ENCODE assay signal across 2 cellular contexts in the genomic region with DNA sequence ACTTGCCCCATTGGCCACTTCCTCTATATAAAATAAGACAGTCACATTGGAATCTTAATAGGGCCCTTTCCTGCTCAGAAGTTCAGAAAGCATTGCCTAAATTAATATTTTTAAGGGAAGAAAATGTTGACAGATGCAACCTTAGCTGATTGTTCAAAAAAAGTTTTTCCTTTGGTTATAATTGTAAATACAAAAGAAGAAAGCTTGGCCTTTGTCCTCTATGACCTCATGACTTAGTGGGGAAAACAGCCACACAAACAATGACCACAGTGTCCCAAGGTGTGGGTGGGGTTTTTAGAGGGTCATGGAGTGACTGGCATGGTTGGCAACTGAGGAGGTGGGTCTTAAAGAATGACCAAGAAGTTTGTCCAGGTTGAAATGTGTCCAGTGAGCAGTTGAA.
TF ChIP-seq lines count a peak whose summit lies in the region.

No MANE protein-coding gene starts in this region.

TF ChIP-seq in GM23338, 12 proteins besides CTCF, POLR2A, EP300 and RAD21 (continued from another document):
- TF ChIP-seq, protein P1, sequence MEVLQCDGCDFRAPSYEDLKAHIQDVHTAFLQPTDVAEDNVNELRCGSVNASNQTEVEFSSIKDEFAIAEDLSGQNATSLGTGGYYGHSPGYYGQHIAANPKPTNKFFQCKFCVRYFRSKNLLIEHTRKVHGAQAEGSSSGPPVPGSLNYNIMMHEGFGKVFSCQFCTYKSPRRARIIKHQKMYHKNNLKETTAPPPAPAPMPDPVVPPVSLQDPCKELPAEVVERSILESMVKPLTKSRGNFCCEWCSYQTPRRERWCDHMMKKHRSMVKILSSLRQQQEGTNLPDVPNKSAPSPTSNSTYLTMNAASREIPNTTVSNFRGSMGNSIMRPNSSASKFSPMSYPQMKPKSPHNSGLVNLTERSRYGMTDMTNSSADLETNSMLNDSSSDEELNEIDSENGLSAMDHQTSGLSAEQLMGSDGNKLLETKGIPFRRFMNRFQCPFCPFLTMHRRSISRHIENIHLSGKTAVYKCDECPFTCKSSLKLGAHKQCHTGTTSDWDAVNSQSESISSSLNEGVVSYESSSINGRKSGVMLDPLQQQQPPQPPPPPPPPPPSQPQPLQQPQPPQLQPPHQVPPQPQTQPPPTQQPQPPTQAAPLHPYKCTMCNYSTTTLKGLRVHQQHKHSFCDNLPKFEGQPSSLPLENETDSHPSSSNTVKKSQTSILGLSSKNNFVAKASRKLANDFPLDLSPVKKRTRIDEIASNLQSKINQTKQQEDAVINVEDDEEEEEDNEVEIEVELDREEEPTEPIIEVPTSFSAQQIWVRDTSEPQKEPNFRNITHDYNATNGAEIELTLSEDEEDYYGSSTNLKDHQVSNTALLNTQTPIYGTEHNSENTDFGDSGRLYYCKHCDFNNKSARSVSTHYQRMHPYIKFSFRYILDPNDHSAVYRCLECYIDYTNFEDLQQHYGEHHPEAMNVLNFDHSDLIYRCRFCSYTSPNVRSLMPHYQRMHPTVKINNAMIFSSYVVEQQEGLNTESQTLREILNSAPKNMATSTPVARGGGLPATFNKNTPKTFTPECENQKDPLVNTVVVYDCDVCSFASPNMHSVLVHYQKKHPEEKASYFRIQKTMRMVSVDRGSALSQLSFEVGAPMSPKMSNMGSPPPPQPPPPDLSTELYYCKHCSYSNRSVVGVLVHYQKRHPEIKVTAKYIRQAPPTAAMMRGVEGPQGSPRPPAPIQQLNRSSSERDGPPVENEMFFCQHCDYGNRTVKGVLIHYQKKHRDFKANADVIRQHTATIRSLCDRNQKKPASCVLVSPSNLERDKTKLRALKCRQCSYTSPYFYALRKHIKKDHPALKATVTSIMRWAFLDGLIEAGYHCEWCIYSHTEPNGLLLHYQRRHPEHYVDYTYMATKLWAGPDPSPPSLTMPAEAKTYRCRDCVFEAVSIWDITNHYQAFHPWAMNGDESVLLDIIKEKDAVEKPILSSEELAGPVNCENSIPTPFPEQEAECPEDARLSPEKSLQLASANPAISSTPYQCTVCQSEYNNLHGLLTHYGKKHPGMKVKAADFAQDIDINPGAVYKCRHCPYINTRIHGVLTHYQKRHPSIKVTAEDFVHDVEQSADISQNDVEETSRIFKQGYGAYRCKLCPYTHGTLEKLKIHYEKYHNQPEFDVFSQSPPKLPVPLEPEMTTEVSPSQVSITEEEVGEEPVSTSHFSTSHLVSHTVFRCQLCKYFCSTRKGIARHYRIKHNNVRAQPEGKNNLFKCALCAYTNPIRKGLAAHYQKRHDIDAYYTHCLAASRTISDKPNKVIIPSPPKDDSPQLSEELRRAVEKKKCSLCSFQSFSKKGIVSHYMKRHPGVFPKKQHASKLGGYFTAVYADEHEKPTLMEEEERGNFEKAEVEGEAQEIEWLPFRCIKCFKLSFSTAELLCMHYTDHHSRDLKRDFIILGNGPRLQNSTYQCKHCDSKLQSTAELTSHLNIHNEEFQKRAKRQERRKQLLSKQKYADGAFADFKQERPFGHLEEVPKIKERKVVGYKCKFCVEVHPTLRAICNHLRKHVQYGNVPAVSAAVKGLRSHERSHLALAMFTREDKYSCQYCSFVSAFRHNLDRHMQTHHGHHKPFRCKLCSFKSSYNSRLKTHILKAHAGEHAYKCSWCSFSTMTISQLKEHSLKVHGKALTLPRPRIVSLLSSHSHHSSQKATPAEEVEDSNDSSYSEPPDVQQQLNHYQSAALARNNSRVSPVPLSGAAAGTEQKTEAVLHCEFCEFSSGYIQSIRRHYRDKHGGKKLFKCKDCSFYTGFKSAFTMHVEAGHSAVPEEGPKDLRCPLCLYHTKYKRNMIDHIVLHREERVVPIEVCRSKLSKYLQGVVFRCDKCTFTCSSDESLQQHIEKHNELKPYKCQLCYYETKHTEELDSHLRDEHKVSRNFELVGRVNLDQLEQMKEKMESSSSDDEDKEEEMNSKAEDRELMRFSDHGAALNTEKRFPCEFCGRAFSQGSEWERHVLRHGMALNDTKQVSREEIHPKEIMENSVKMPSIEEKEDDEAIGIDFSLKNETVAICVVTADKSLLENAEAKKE (CRISPR knock-in tag; IDR thresholded peaks at IDR 0.05) = no peak
- TF ChIP-seq, protein P2, sequence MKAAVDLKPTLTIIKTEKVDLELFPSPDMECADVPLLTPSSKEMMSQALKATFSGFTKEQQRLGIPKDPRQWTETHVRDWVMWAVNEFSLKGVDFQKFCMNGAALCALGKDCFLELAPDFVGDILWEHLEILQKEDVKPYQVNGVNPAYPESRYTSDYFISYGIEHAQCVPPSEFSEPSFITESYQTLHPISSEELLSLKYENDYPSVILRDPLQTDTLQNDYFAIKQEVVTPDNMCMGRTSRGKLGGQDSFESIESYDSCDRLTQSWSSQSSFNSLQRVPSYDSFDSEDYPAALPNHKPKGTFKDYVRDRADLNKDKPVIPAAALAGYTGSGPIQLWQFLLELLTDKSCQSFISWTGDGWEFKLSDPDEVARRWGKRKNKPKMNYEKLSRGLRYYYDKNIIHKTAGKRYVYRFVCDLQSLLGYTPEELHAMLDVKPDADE (IDR thresholded peaks at IDR 0.05) = no peak

TF ChIP-seq in WTC11, 78 proteins besides CTCF, POLR2A, EP300 and RAD21 (continued from another document):
- TF ChIP-seq, protein P3, sequence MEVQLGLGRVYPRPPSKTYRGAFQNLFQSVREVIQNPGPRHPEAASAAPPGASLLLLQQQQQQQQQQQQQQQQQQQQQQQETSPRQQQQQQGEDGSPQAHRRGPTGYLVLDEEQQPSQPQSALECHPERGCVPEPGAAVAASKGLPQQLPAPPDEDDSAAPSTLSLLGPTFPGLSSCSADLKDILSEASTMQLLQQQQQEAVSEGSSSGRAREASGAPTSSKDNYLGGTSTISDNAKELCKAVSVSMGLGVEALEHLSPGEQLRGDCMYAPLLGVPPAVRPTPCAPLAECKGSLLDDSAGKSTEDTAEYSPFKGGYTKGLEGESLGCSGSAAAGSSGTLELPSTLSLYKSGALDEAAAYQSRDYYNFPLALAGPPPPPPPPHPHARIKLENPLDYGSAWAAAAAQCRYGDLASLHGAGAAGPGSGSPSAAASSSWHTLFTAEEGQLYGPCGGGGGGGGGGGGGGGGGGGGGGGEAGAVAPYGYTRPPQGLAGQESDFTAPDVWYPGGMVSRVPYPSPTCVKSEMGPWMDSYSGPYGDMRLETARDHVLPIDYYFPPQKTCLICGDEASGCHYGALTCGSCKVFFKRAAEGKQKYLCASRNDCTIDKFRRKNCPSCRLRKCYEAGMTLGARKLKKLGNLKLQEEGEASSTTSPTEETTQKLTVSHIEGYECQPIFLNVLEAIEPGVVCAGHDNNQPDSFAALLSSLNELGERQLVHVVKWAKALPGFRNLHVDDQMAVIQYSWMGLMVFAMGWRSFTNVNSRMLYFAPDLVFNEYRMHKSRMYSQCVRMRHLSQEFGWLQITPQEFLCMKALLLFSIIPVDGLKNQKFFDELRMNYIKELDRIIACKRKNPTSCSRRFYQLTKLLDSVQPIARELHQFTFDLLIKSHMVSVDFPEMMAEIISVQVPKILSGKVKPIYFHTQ (CRISPR knock-in tag; IDR thresholded peaks at IDR 0.05) = no peak
- TF ChIP-seq, protein P4, sequence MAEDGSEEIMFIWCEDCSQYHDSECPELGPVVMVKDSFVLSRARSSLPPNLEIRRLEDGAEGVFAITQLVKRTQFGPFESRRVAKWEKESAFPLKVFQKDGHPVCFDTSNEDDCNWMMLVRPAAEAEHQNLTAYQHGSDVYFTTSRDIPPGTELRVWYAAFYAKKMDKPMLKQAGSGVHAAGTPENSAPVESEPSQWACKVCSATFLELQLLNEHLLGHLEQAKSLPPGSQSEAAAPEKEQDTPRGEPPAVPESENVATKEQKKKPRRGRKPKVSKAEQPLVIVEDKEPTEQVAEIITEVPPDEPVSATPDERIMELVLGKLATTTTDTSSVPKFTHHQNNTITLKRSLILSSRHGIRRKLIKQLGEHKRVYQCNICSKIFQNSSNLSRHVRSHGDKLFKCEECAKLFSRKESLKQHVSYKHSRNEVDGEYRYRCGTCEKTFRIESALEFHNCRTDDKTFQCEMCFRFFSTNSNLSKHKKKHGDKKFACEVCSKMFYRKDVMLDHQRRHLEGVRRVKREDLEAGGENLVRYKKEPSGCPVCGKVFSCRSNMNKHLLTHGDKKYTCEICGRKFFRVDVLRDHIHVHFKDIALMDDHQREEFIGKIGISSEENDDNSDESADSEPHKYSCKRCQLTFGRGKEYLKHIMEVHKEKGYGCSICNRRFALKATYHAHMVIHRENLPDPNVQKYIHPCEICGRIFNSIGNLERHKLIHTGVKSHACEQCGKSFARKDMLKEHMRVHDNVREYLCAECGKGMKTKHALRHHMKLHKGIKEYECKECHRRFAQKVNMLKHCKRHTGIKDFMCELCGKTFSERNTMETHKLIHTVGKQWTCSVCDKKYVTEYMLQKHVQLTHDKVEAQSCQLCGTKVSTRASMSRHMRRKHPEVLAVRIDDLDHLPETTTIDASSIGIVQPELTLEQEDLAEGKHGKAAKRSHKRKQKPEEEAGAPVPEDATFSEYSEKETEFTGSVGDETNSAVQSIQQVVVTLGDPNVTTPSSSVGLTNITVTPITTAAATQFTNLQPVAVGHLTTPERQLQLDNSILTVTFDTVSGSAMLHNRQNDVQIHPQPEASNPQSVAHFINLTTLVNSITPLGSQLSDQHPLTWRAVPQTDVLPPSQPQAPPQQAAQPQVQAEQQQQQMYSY (CRISPR knock-in tag; IDR thresholded peaks at IDR 0.05) = no peak
- no peak for TF ChIP-seq ZNF121 (CRISPR knock-in tag; IDR thresholded peaks at IDR 0.05)
- TF ChIP-seq, protein P5, sequence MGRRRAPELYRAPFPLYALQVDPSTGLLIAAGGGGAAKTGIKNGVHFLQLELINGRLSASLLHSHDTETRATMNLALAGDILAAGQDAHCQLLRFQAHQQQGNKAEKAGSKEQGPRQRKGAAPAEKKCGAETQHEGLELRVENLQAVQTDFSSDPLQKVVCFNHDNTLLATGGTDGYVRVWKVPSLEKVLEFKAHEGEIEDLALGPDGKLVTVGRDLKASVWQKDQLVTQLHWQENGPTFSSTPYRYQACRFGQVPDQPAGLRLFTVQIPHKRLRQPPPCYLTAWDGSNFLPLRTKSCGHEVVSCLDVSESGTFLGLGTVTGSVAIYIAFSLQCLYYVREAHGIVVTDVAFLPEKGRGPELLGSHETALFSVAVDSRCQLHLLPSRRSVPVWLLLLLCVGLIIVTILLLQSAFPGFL (CRISPR knock-in tag; IDR thresholded peaks at IDR 0.05; ENCODE audit: borderline replicate concordance) = no peak
- no peak for TF ChIP-seq ZNF671 (CRISPR knock-in tag; IDR thresholded peaks at IDR 0.05)
- TF ChIP-seq, protein P6, sequence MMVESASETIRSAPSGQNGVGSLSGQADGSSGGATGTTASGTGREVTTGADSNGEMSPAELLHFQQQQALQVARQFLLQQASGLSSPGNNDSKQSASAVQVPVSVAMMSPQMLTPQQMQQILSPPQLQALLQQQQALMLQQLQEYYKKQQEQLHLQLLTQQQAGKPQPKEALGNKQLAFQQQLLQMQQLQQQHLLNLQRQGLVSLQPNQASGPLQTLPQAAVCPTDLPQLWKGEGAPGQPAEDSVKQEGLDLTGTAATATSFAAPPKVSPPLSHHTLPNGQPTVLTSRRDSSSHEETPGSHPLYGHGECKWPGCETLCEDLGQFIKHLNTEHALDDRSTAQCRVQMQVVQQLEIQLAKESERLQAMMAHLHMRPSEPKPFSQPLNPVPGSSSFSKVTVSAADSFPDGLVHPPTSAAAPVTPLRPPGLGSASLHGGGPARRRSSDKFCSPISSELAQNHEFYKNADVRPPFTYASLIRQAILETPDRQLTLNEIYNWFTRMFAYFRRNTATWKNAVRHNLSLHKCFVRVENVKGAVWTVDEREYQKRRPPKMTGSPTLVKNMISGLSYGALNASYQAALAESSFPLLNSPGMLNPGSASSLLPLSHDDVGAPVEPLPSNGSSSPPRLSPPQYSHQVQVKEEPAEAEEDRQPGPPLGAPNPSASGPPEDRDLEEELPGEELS (CRISPR knock-in tag; IDR thresholded peaks at IDR 0.05) = no peak
- TF ChIP-seq TCF7 (CRISPR knock-in tag; IDR thresholded peaks at IDR 0.05; ENCODE audit: low read depth) = no peak
- no peak for TF ChIP-seq ZNF317 (CRISPR knock-in tag; IDR thresholded peaks at IDR 0.05; ENCODE audit: borderline replicate concordance, low read depth)
- no peak for TF ChIP-seq GTF2I (CRISPR knock-in tag; conservative IDR thresholded peaks at IDR 0.05)
- no peak for TF ChIP-seq ZNF138 (CRISPR knock-in tag; conservative IDR thresholded peaks at IDR 0.05)
- no peak for TF ChIP-seq NFYB (CRISPR knock-in tag; conservative IDR thresholded peaks at IDR 0.05; ENCODE audit: low read depth)
- TF ChIP-seq, protein P7, sequence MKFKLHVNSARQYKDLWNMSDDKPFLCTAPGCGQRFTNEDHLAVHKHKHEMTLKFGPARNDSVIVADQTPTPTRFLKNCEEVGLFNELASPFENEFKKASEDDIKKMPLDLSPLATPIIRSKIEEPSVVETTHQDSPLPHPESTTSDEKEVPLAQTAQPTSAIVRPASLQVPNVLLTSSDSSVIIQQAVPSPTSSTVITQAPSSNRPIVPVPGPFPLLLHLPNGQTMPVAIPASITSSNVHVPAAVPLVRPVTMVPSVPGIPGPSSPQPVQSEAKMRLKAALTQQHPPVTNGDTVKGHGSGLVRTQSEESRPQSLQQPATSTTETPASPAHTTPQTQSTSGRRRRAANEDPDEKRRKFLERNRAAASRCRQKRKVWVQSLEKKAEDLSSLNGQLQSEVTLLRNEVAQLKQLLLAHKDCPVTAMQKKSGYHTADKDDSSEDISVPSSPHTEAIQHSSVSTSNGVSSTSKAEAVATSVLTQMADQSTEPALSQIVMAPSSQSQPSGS (CRISPR knock-in tag; IDR thresholded peaks at IDR 0.05; ENCODE audit: borderline replicate concordance, low read depth) = no peak
- TF ChIP-seq, protein P8, sequence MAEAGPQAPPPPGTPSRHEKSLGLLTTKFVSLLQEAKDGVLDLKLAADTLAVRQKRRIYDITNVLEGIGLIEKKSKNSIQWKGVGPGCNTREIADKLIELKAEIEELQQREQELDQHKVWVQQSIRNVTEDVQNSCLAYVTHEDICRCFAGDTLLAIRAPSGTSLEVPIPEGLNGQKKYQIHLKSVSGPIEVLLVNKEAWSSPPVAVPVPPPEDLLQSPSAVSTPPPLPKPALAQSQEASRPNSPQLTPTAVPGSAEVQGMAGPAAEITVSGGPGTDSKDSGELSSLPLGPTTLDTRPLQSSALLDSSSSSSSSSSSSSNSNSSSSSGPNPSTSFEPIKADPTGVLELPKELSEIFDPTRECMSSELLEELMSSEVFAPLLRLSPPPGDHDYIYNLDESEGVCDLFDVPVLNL (CRISPR knock-in tag; IDR thresholded peaks at IDR 0.05; ENCODE audit: borderline replicate concordance, low read depth) = no peak
TF ChIP-seq in WTC11: peak in this region for 0.
